1 cellular context compared by ENCODE assay signal in genomic region chr19:48393559-48394330, GRCh38.
A peak's percentile ranks its signal among the peaks of the same experiment; 100 is the strongest.
TF ChIP-seq lines count a peak whose summit lies in the region.

Gene GRIN2D (plus strand): TSS chr19:48393668. CDS start chr19:48398393, 4,725 bp downstream.

TF ChIP-seq in H1, 55 proteins besides CTCF, POLR2A, EP300 and RAD21:
- TF ChIP-seq RBBP5 (IDR thresholded peaks at IDR 0.05; ENCODE audit: borderline replicate concordance, low read depth, low read length) (peak; percentile 32; the same call in 1 of the 2 replicates), CTBP2 (IDR thresholded peaks at IDR 0.05; ENCODE audit: borderline replicate concordance, insufficient read depth, insufficient read length, low read length) (peak; percentile 45), EZH2 (IDR thresholded peaks at IDR 0.05; ENCODE audit: low read depth, low read length, severe bottlenecking) (peak; percentile 10), SAP30 (IDR thresholded peaks at IDR 0.05; ENCODE audit: insufficient read depth, insufficient replicate concordance, low read length) (no peak), KDM4A (IDR thresholded peaks at IDR 0.05; ENCODE audit: low read depth, low read length, severe bottlenecking) (peak; percentile 30), SUZ12 (IDR thresholded peaks at IDR 0.05; ENCODE audit: low read length) (peak; percentile 16; the same call in 1 of the 2 replicates), BRCA1 (IDR thresholded peaks at IDR 0.05; ENCODE audit: low read depth, low read length) (no peak), JUND (IDR thresholded peaks at IDR 0.05; ENCODE audit: low read length) (no peak), ASH2L (IDR thresholded peaks at IDR 0.05; ENCODE audit: low read length) (peak; percentile 25)
